ENCODE assay signal across 1 cellular context in genomic region chr1:21573971-21574458, GRCh38.
A peak's percentile ranks its signal among the peaks of the same experiment; 100 is the strongest.
TF ChIP-seq lines count a peak whose summit lies in the region.

No MANE protein-coding gene starts in this region.

TF ChIP-seq in H1, 55 proteins besides CTCF, POLR2A, EP300 and RAD21 (continued from another document):
- no peak for TF ChIP-seq RFX5 (IDR thresholded peaks at IDR 0.05; ENCODE audit: borderline replicate concordance, low read depth, low read length)
- TF ChIP-seq SIN3A (conservative IDR thresholded peaks at IDR 0.05 in 1 of 2, IDR thresholded peaks at IDR 0.05 in 1 of 2; ENCODE audit: low read depth in 1 of 2, low read length in 2 of 2), result no peak
- TF ChIP-seq YY1 (IDR thresholded peaks at IDR 0.05; ENCODE audit: low read depth, low read length), result no peak
- TF ChIP-seq POU5F1 (IDR thresholded peaks at IDR 0.05; ENCODE audit: low read depth, low read length), result no peak
- TF ChIP-seq CBX8 (IDR thresholded peaks at IDR 0.05; ENCODE audit: borderline replicate concordance, low read depth, low read length), result no peak
- TF ChIP-seq ZNF274 (IDR thresholded peaks at IDR 0.05; ENCODE audit: borderline replicate concordance, extremely low read depth, low read length), result no peak
- TF ChIP-seq CREB1 (IDR thresholded peaks at IDR 0.05), result peak; percentile 35; the same call in 1 of the 2 replicates
- 0 out of 2 replicates have a peak, but pooled peaks have one; percentile 14 for TF ChIP-seq E2F6 (IDR thresholded peaks at IDR 0.05)
- TF ChIP-seq ATF2 (IDR thresholded peaks at IDR 0.05; ENCODE audit: low read length), result 0 out of 2 replicates have a peak, but pooled peaks have one; percentile 30
- peak; percentile 20; the same call in 1 of the 2 replicates for TF ChIP-seq GABPA (IDR thresholded peaks at IDR 0.05; ENCODE audit: borderline replicate concordance, insufficient read depth, low read length)
